Comparison of ENCODE assay signal across 4 cellular contexts in genomic region chr6:35535847-35536246, GRCh38. TPM values are rescaled to one million over a fixed set of nuclear protein-coding genes. Genes with fewer than 3 reads are reported as not detected.
"Had no signal": no experiment of that assay in that cellular context is flagged by ENCODE, and none has a peak within 500 bp of the region (broad histone marks: within the 10 kb centered on the region; RNA-seq: fewer than 3 reads in every experiment).

No MANE protein-coding gene starts in this region.

RNA-seq across cellular contexts. Expression of gene TULP1, which starts 23.2 kb away (rescaled TPM):
- total RNA-seq: HepG2, HT1080, IMR-90 had no signal
- polyA plus RNA-seq: HepG2, IgD-negative memory B cell, IMR-90 had no signal

RNA-seq across cellular contexts. Expression of gene TEAD3, which starts 39.0 kb away (rescaled TPM):
- polyA plus RNA-seq: IgD-negative memory B cell had no signal
